In the genomic region with DNA sequence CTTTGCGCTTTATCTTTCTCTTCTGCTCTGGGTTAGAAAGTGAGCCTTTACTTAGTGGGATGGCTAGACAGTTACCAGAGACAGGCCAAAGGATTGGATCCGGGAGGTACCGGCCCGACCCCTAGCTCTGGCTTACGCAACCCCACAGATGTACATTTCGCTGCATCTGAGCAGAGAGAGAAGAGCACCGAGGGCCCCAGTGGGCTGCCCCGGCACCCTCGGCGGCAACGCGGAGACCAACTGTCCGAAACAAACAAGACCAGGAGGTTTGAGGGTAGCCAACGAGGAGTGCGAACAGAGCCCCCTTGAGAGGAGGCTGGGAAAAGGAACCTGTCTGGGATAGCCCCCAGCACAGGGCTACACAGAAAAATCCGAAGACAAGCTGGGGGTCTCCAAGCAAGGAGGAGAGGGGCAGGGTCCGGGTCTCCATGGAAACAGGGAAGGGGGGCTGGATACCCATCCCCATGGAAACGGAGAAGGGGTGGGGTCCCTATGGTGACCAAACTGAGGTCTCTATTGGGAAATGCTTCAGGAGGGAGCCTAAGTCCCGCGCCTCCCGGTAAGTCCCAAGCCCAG, we compare ENCODE assay signal across 8 cellular contexts. TPM values are rescaled to one million over a fixed set of nuclear protein-coding genes. Genes with fewer than 3 reads are reported as not detected.
DNase-seq lines count a peak whose midpoint lies in the region; ATAC-seq and TF ChIP-seq lines count a peak whose summit lies in the region.

No MANE protein-coding gene starts in this region.

- peaks cover 10% of the 10 kb centered on the region for H3K36me3 ChIP-seq in GM06990 (ENCODE audit: control insufficient read depth, insufficient read depth, low read length)
- H3K36me3 ChIP-seq in HCT116 (ENCODE audit: control insufficient read depth in 1 of 2, insufficient read depth in 2 of 2, low read length in 2 of 2) = peaks cover 9 to 17% of the 10 kb centered on the region in 2 experiments; a peak in 3 of 4 replicates
- H3K36me3 ChIP-seq in OCI-LY7 (ENCODE audit: insufficient read depth, low read length) = peaks cover 53% of the 10 kb centered on the region
- H3K36me3 ChIP-seq in duodenal mucosa (ENCODE audit: control insufficient read depth in 1 of 2, insufficient read depth in 2 of 2, low read length in 2 of 2) = peaks cover 9 to 29% of the 10 kb centered on the region in 2 donors
- peaks cover 0 to 9% of the 10 kb centered on the region in 2 donors for H3K36me3 ChIP-seq in aorta (ENCODE audit: control insufficient read depth in 1 of 2, insufficient read depth in 2 of 2, low read length in 1 of 2)

- TF ChIP-seq CTCF in GM06990 (IDR thresholded peaks at IDR 0.05; ENCODE audit: insufficient read depth, low read length, poor library complexity, severe bottlenecking) (no peak), HCT116 (IDR thresholded peaks at IDR 0.05 in 2 of 3, conservative IDR thresholded peaks at IDR 0.05 in 1 of 3; ENCODE audit: borderline replicate concordance in 1 of 3, insufficient read depth in 1 of 3, low read depth in 2 of 3, low read length in 2 of 3) (no peak), OCI-LY7 (conservative IDR thresholded peaks at IDR 0.05; ENCODE audit: low read length) (0 out of 2 replicates have a peak, but pooled peaks have one; percentile 27), mesothelial cell of epicardium (IDR thresholded peaks at IDR 0.05; ENCODE audit: unreplicated experiment) (no peak)

- no peak overlapping the region for H2AFZ ChIP-seq in HCT116 (ENCODE audit: low read depth, low read length, poor library complexity, severe bottlenecking)
- peak overlapping the region; percentile 34; the same call in 1 of the 2 replicates for H2AFZ ChIP-seq in OCI-LY7 (ENCODE audit: low read length)

- H3K4me1 Mint-ChIP-seq in mesothelial cell of epicardium = peaks cover 18% of the 10 kb centered on the region

- H3K4me3 ChIP-seq in GM06990 (replicated peaks; ENCODE audit: low read depth, low read length) (peak overlapping the region; percentile 99), HCT116 (replicated peaks in 1 of 2; ENCODE audit: low read depth in 1 of 2, low read length in 2 of 2) (peak overlapping the region; percentile 94 to 99), OCI-LY7 (ENCODE audit: low read depth, low read length, poor library complexity, severe bottlenecking) (peak overlapping the region; percentile 84), duodenal mucosa (ENCODE audit: low read depth in 1 of 2, low read length in 2 of 2) (peak overlapping the region; percentile 87 to 91), aorta (ENCODE audit: low read length in 2 of 2) (peak overlapping the region; percentile 80 to 86)

- peak overlapping the region; percentile 97 for H3K27ac Mint-ChIP-seq in mesothelial cell of epicardium

- H3K27ac ChIP-seq in HCT116 (ENCODE audit: low read depth, low read length) (peak overlapping the region; percentile 85), OCI-LY7 (ENCODE audit: low read depth, low read length, poor library complexity, severe bottlenecking) (peak overlapping the region; percentile 32), duodenal mucosa (ENCODE audit: low read depth, low read length) (peak overlapping the region; percentile 60), aorta (ENCODE audit: low read depth in 1 of 2, low read length in 2 of 2) (no peak overlapping the region)

- no peak for TF ChIP-seq RAD21 in HCT116 (IDR thresholded peaks at IDR 0.05; ENCODE audit: low read depth)

- no peaks in the 10 kb centered on the region for H3K27me3 ChIP-seq in GM06990 (replicated peaks; ENCODE audit: control insufficient read depth, insufficient read depth, low read length)
- H3K27me3 ChIP-seq in HCT116 (ENCODE audit: insufficient read depth, low read length) = no peaks in the 10 kb centered on the region
- H3K27me3 ChIP-seq in duodenal mucosa (ENCODE audit: control insufficient read depth in 1 of 2, insufficient read depth in 2 of 2, low read length in 2 of 2) = no peaks in the 10 kb centered on the region
- no peaks in the 10 kb centered on the region for H3K27me3 ChIP-seq in aorta (ENCODE audit: control insufficient read depth in 1 of 2, insufficient read depth in 2 of 2, low read length in 1 of 2)

- peaks cover 48% of the 10 kb centered on the region for H3K79me2 ChIP-seq in HCT116 (ENCODE audit: insufficient read depth, low read length)
- peaks cover 19% of the 10 kb centered on the region; the same call in 1 of the 2 replicates for H3K79me2 ChIP-seq in OCI-LY7 (ENCODE audit: insufficient read depth, low read depth, low read length)

- intact Hi-C loops in HCT116 (cut with micrococcal nuclease) = loop anchor here (1.0 to 2.0 kb wide), 2 partner anchors 48 to 168 kb away; a partner anchor contains a TSS
- intact Hi-C loops in OCI-LY7 (cut with micrococcal nuclease; ENCODE audit: unreplicated experiment) = loop anchor here (2.0 kb wide), 2 partner anchors 48 to 166 kb away; a partner anchor contains a TSS
- intact Hi-C loops in aorta (cut with DNase I) = loop anchor here (2.0 to 5.0 kb wide), 3 partner anchors 47 to 262 kb away; a partner anchor contains a TSS

- peak overlapping the region; percentile 93 for H3K4me3 Mint-ChIP-seq in mesothelial cell of epicardium

- no peak for DNase-seq in GM06990 (ENCODE audit: extremely low read depth, insufficient read length)
- DNase-seq in HCT116 (ENCODE audit: low read depth, low spot score) = no peak
- DNase-seq in OCI-LY7 (ENCODE audit: low spot score) = peak; percentile 32
- no peak for DNase-seq in mesothelial cell of epicardium (ENCODE audit: low spot score in 2 of 2, unreplicated experiment in 2 of 2)
- peak in 1 of 2 donors; percentile 79 for DNase-seq in aorta
- no peak for DNase-seq in activated CD4-positive, CD25-positive, alpha-beta regulatory T cell treated with anti-CD3 and anti-CD28 coated beads, Interleukin-2, amount 50 U/mL, for 72 hours

- RAD21 ChIA-PET in HCT116 (lab: Charles Lee; ENCODE audit: low non-redundant PET in 1 of 2, low total read pairs in 2 of 2, uncharacterized antibody in 2 of 2, unreplicated experiment in 2 of 2) = interaction anchor here (0.6 to 1.6 kb wide), 3 partner anchors 50 to 365 kb away, joined by 3 to 4 read pairs (median 4); a partner anchor contains a TSS

- H3K9ac ChIP-seq in HCT116 (ENCODE audit: low read length) = peak overlapping the region; percentile 88
- peak overlapping the region; percentile 97 to 99 for H3K9ac ChIP-seq in duodenal mucosa (ENCODE audit: low read depth in 1 of 2, low read length in 2 of 2)

- H3K36me3 Mint-ChIP-seq in mesothelial cell of epicardium = peaks cover 16% of the 10 kb centered on the region

- BruUV-seq in HCT116 (replicated peaks; lab: Mats Ljungman, UMichigan) (TSS peak; percentile 71), OCI-LY7 (replicated peaks; lab: Mats Ljungman, UMichigan) (TSS peak; percentile 70)

- H3K9me3 Mint-ChIP-seq in mesothelial cell of epicardium = no peaks in the 10 kb centered on the region

- peaks cover 11 to 15% of the 10 kb centered on the region in 2 experiments for H3K4me1 ChIP-seq in HCT116 (ENCODE audit: control insufficient read depth in 1 of 2, insufficient read depth in 2 of 2, low read length in 2 of 2)
- peaks cover 25% of the 10 kb centered on the region for H3K4me1 ChIP-seq in OCI-LY7 (ENCODE audit: insufficient read depth, low read length, poor library complexity, severe bottlenecking)
- H3K4me1 ChIP-seq in duodenal mucosa (ENCODE audit: control insufficient read depth in 1 of 2, insufficient read depth in 2 of 2, low read length in 2 of 2) = peaks cover 18 to 24% of the 10 kb centered on the region in 2 donors
- no peaks in the 10 kb centered on the region for H3K4me1 ChIP-seq in aorta (ENCODE audit: control insufficient read depth in 1 of 2, insufficient read depth in 2 of 2, low read length in 2 of 2)

- 1% methylated on average over 21 of the region's 21 CpGs for WGBS in aorta, 2 donors

- TF ChIP-seq POLR2A in HCT116 (IDR thresholded peaks at IDR 0.05; ENCODE audit: borderline replicate concordance, extremely low read depth, insufficient read depth, insufficient read length) = no peak

- H3K27me3 Mint-ChIP-seq in mesothelial cell of epicardium (ENCODE audit: low read depth) = no peaks in the 10 kb centered on the region

- POLR2A ChIA-PET in HCT116 (lab: Charles Lee) (interaction anchor here (0.7 to 2.1 kb wide), 3 partner anchors 8 to 51 kb away, joined by 3 to 10 read pairs (median 3); a partner anchor contains a TSS), OCI-LY7 (lab: Charles Lee) (interaction anchor here (0.8 to 2.2 kb wide), 6 partner anchors 8 to 68 kb away, joined by 3 to 11 read pairs (median 6); no protein-coding TSS in a partner anchor)

- H3K9me2 ChIP-seq in HCT116 (ENCODE audit: insufficient read depth) (no peaks in the 10 kb centered on the region), OCI-LY7 (ENCODE audit: insufficient read depth, low read length) (no peaks in the 10 kb centered on the region)

- peak; percentile 23 for ATAC-seq in HCT116
- ATAC-seq in aorta (ENCODE audit: low FRiP score) = peak; percentile 48
- ATAC-seq in HG02981 (IDR thresholded peaks at IDR 0.05; ENCODE audit: unreplicated experiment) = no peak

- CTCF ChIA-PET in HCT116 (lab: Charles Lee) = interaction anchor here (1.0 to 1.9 kb wide), 7 partner anchors 8 to 168 kb away, joined by 3 to 10 read pairs (median 7); a partner anchor contains a TSS
- CTCF ChIA-PET in OCI-LY7 (lab: Charles Lee; ENCODE audit: unreplicated experiment) = interaction anchor here (0.7 kb wide), 1 partner anchor 196 kb away, joined by 3 read pairs; no protein-coding TSS in a partner anchor

- H4K20me1 ChIP-seq in HCT116 (ENCODE audit: insufficient read depth) (no peaks in the 10 kb centered on the region; the same call in 1 of the 2 replicates), OCI-LY7 (ENCODE audit: insufficient read depth, low read length) (peaks cover 13% of the 10 kb centered on the region; the same call in 1 of the 2 replicates)

- H3K9me3 ChIP-seq in HCT116 (ENCODE audit: control insufficient read depth in 1 of 2, insufficient read depth in 1 of 2, low read depth in 1 of 2, low read length in 2 of 2) (no peaks in the 10 kb centered on the region), OCI-LY7 (ENCODE audit: low read length) (no peaks in the 10 kb centered on the region), duodenal mucosa (ENCODE audit: control insufficient read depth in 1 of 2, low read length in 2 of 2) (no peaks in the 10 kb centered on the region), aorta (ENCODE audit: control insufficient read depth, low read length) (no peaks in the 10 kb centered on the region)

- peak overlapping the region; percentile 82 for H3K4me2 ChIP-seq in HCT116 (ENCODE audit: low read length)
- H3K4me2 ChIP-seq in OCI-LY7 (ENCODE audit: low read length) = peak overlapping the region; percentile 94

RNA-seq across cellular contexts. Expression of a gene that starts 0.4 kb away (rescaled TPM):
- total RNA-seq in HCT116 (2021; ENCODE audit: unreplicated experiment) (21.2 TPM), OCI-LY7 (2022) (12.7 and 16.5 TPM in 2 replicates), mesothelial cell of epicardium (12.8 to 18.0 TPM (median 14.3 TPM) in 3 replicates), aorta (10 to 100 TPM; 21.0 to 23.5 TPM)
- 6.9 and 7.1 TPM in 2 replicates for polyA plus RNA-seq in HCT116 (2012)
- 1.6 and 1.8 TPM in 2 replicates for total RNA-seq in OCI-LY7 (2014; rRNA removed; shearing (Covaris generic))
- polyA plus RNA-seq in aorta = 1 to 10 TPM; 2.1 to 2.8 TPM

RNA-seq across cellular contexts. Expression of a gene that starts 51.0 kb away (rescaled TPM):
- total RNA-seq in HCT116 (2021; ENCODE audit: unreplicated experiment) = 41.4 TPM
- polyA plus RNA-seq in HCT116 (2012) = 33.2 and 37.7 TPM in 2 replicates
- 27.6 and 33.6 TPM in 2 replicates for total RNA-seq in OCI-LY7 (2014; rRNA removed; shearing (Covaris generic))
- total RNA-seq in OCI-LY7 (2022) = 24.4 and 28.0 TPM in 2 replicates
- 18.6 to 21.2 TPM (median 19.8 TPM) in 3 replicates for total RNA-seq in mesothelial cell of epicardium
- total RNA-seq in aorta = 10 to 100 TPM; 10.2 to 12.2 TPM
- polyA plus RNA-seq in aorta = 10 to 100 TPM in 1 of 2 donors, 1 to 10 TPM in 1; 8.5 to 11.1 TPM

RNA-seq across cellular contexts. Expression of a gene that starts 51.4 kb away (rescaled TPM):
- total RNA-seq in HCT116 (2021; ENCODE audit: unreplicated experiment) (34.2 TPM), OCI-LY7 (2022) (21.4 and 29.7 TPM in 2 replicates), mesothelial cell of epicardium (36.8 to 42.4 TPM (median 41.0 TPM) in 3 replicates), aorta (10 to 100 TPM; 34.0 to 35.0 TPM)
- 19.2 and 20.1 TPM in 2 replicates for polyA plus RNA-seq in HCT116 (2012)
- total RNA-seq in OCI-LY7 (2014; rRNA removed; shearing (Covaris generic)) = 18.9 and 26.0 TPM in 2 replicates
- polyA plus RNA-seq in aorta = 100 to 1,000 TPM in 1 of 2 donors, 10 to 100 TPM in 1; 75.7 to 118 TPM

Comparison
In these comparisons a context has a peak if more than half of its experiments do, and no peak if none do; other contexts are left out.
1. H3K27ac ChIP-seq: peak in HCT116 (single experiment), OCI-LY7 (single experiment) and duodenal mucosa (single experiment); none in aorta (0 of 2).
2. Peak in every context shown above with its lines, with median percentiles within 50 percentile points of each other: H3K4me3 ChIP-seq.